In the genomic region with DNA sequence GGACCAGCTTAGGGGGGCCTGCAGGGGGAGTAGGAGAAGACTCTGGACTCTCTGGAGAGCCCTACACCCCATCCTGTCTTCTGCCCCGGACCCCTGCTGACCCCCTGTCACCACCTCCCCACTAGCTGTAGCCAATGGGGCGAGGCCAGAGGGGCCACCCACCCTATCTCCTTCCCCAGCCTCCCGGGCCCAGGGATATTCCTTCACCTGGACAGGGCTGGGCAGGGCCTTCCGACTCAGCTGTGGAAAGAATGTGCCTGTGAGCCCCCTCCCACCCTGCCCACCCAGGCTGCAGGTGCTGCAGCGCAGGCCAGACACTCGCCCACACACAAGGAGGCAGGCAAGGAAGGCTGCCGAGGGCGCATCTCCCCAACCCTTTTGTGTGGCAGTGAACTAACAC, we compare ENCODE assay signal across 23 cellular contexts. TPM values are rescaled to one million over a fixed set of nuclear protein-coding genes. Genes with fewer than 3 reads are reported as not detected.
"Had no signal": no experiment of that assay in that cellular context is flagged by ENCODE, and none has a peak within 500 bp of the region (broad histone marks: within the 10 kb centered on the region; RNA-seq: fewer than 3 reads in every experiment).

No MANE protein-coding gene starts in this region.

- H3K27me3 ChIP-seq: breast epithelium, thyroid gland, upper lobe of right lung had no signal

- H3K4me3 ChIP-seq: breast epithelium, mucosa of descending colon, thyroid gland, upper lobe of right lung had no signal

- ATAC-seq: activated CD8-positive, alpha-beta T cell treated with anti-CD3 and anti-CD28 coated beads, Interleukin-2, amount 10 ng/mL, durations not matched to agents 7 days and 5 days; foreskin keratinocyte; mucosa of descending colon; stimulated activated naive CD8-positive, alpha-beta T cell treated with anti-CD3 and anti-CD28 coated beads, Interleukin-15, Interleukin-2, amounts not matched to agents 100 U/mL and 50 U/mL, for 24 hours; upper lobe of right lung had no signal

- DNase-seq: activated CD4-positive, alpha-beta T cell treated with anti-CD3 and anti-CD28 coated beads for 1 hour; activated CD4-positive, alpha-beta T cell treated with anti-CD3 and anti-CD28 coated beads, Interleukin-2, amount 50 U/mL, for 1 hour; activated naive CD4-positive, alpha-beta T cell treated with anti-CD3 and anti-CD28 coated beads for 36 hours; activated naive CD8-positive, alpha-beta T cell treated with anti-CD3 and anti-CD28 coated beads, Interleukin-2, amount 10 ng/mL, durations not matched to agents 7 days and 5 days; activated T-cell treated with anti-CD3 and anti-CD28 coated beads, Interleukin-2, amount 50 U/mL, for 48 hours; amniotic stem cell; effector CD4-positive, alpha-beta T cell; erythroblast; foreskin keratinocyte; immature natural killer cell; mesenchymal stem cell; mucosa of descending colon; naive B cell; retina; stimulated activated CD4-positive, alpha-beta T cell treated with anti-CD3 and anti-CD28 coated beads, Interleukin-4, amount 100 ng/mL, for 4 hours; stimulated activated naive CD8-positive, alpha-beta T cell treated with anti-CD3 and anti-CD28 coated beads, Interleukin-15, Interleukin-2, amounts not matched to agents 100 U/mL and 50 U/mL, for 24 hours; substantia nigra; T-helper 1 cell; thyroid gland had no signal

- H3K9me3 ChIP-seq: breast epithelium, mucosa of descending colon, thyroid gland, upper lobe of right lung had no signal

- H3K27ac ChIP-seq: breast epithelium, foreskin keratinocyte, thyroid gland, upper lobe of right lung had no signal

- H3K27me3 Mint-ChIP-seq: activated naive CD8-positive, alpha-beta T cell treated with anti-CD3 and anti-CD28 coated beads, Interleukin-2, amount 10 ng/mL, durations not matched to agents 7 days and 5 days; naive B cell; progenitor cell of endocrine pancreas had no signal

- H3K36me3 ChIP-seq: breast epithelium, thyroid gland, upper lobe of right lung had no signal

- H3K27ac Mint-ChIP-seq: activated CD8-positive, alpha-beta T cell treated with anti-CD3 and anti-CD28 coated beads, Interleukin-2, amount 10 ng/mL, durations not matched to agents 7 days and 5 days; activated naive CD4-positive, alpha-beta T cell treated with anti-CD3 and anti-CD28 coated beads for 36 hours; activated naive CD8-positive, alpha-beta T cell treated with anti-CD3 and anti-CD28 coated beads, Interleukin-2, amount 10 ng/mL, durations not matched to agents 7 days and 5 days; naive B cell had no signal

- H3K9me3 Mint-ChIP-seq: activated naive CD4-positive, alpha-beta T cell treated with anti-CD3 and anti-CD28 coated beads for 36 hours; activated naive CD8-positive, alpha-beta T cell treated with anti-CD3 and anti-CD28 coated beads, Interleukin-2, amount 10 ng/mL, durations not matched to agents 7 days and 5 days; immature natural killer cell; naive B cell had no signal

- H3K4me3 Mint-ChIP-seq: activated CD8-positive, alpha-beta T cell treated with anti-CD3 and anti-CD28 coated beads, Interleukin-2, amount 10 ng/mL, durations not matched to agents 7 days and 5 days; activated naive CD4-positive, alpha-beta T cell treated with anti-CD3 and anti-CD28 coated beads for 36 hours; activated naive CD8-positive, alpha-beta T cell treated with anti-CD3 and anti-CD28 coated beads, Interleukin-2, amount 10 ng/mL, durations not matched to agents 7 days and 5 days; immature natural killer cell; naive B cell had no signal

- H3K4me1 ChIP-seq: breast epithelium, foreskin keratinocyte, thyroid gland, upper lobe of right lung had no signal

- H3K36me3 Mint-ChIP-seq: naive B cell had no signal

RNA-seq across cellular contexts. Expression of a gene that starts 24.9 kb away (rescaled TPM):
- total RNA-seq: activated CD8-positive, alpha-beta T cell treated with anti-CD3 and anti-CD28 coated beads, Interleukin-2, amount 10 ng/mL, durations not matched to agents 7 days and 5 days; activated naive CD4-positive, alpha-beta T cell treated with anti-CD3 and anti-CD28 coated beads for 36 hours; activated naive CD8-positive, alpha-beta T cell treated with anti-CD3 and anti-CD28 coated beads, Interleukin-2, amount 10 ng/mL, durations not matched to agents 7 days and 5 days; foreskin keratinocyte; progenitor cell of endocrine pancreas had no signal
